In the genomic region with DNA sequence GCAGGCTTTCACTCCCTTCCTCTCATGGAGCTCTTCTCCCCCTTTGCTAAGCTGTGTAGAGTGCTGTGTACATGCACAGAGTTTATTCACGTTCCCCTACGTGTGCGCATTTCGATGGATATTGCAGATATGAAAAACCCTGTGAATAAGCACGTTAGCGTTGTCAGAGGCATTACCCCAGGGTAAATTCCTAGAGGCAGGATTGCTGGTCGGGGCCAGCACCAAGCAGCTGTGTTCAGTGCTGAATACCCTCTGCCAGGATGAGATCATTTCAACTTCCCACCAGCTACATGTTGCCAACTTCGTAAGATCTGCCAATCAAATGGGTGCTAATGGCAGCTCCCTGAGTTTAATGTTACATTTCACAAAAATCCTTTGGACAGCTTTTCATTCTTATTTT, we compare ENCODE assay signal across 24 cellular contexts.
"Had no signal": no experiment of that assay in that cellular context is flagged by ENCODE, and none has a peak within 500 bp of the region (broad histone marks: within the 10 kb centered on the region; RNA-seq: fewer than 3 reads in every experiment).

No MANE protein-coding gene starts in this region.

- H3K4me1 Mint-ChIP-seq: activated naive CD4-positive, alpha-beta T cell treated with anti-CD3 and anti-CD28 coated beads, Interleukin-2, amount 50 U/mL, for 24 hours had no signal

- H3K27ac ChIP-seq: body of pancreas, heart right ventricle, thoracic aorta, upper lobe of right lung had no signal

- H3K27me3 ChIP-seq: body of pancreas had no signal

- ATAC-seq: activated CD8-positive, alpha-beta T cell treated with anti-CD3 and anti-CD28 coated beads, Interleukin-2, amount 10 ng/mL, durations not matched to agents 7 days and 5 days; body of pancreas; heart right ventricle; sciatic nerve; upper lobe of right lung had no signal

- H3K4me3 ChIP-seq: body of pancreas, heart right ventricle, thoracic aorta, upper lobe of right lung had no signal

- H3K36me3 Mint-ChIP-seq: activated naive CD4-positive, alpha-beta T cell treated with anti-CD3 and anti-CD28 coated beads, Interleukin-2, amount 50 U/mL, for 24 hours had no signal

- H3K4me1 ChIP-seq: body of pancreas, heart right ventricle, upper lobe of right lung had no signal

- H3K36me3 ChIP-seq: heart right ventricle, thoracic aorta, upper lobe of right lung had no signal

- H3K27ac Mint-ChIP-seq: activated CD8-positive, alpha-beta T cell treated with anti-CD3 and anti-CD28 coated beads, Interleukin-2, amount 10 ng/mL, durations not matched to agents 7 days and 5 days; activated naive CD4-positive, alpha-beta T cell treated with anti-CD3 and anti-CD28 coated beads, Interleukin-2, amount 50 U/mL, for 24 hours; activated T-helper 1 cell treated with anti-CD3 and anti-CD28 coated beads, Interleukin-12 subunit alpha, Interleukin-12 subunit beta, Interleukin-2, Interleukin-4 antibody, amounts not matched to agents 30 ng/mL and 10 ng/mL and 1 ng/mL, durations not matched to agents 14 hours and 24 hours and 36 hours; memory B cell; naive B cell had no signal

- DNase-seq: activated CD4-positive, alpha-beta T cell treated with anti-CD3 and anti-CD28 coated beads, Interleukin-2, amount 50 U/mL, for 1 hour; activated gamma-delta T cell; anterior cingulate cortex; body of pancreas; dermis blood vessel endothelial cell; effector CD8-positive, alpha-beta T cell; erythroblast; foreskin fibroblast; heart right ventricle; islet precursor cell; left cardiac atrium; naive B cell; nucleus accumbens; stimulated activated CD4-positive, alpha-beta T cell treated with anti-CD3 and anti-CD28 coated beads, Interleukin-4, amount 100 ng/mL, for 24 hours; stimulated activated naive CD4-positive, alpha-beta T cell treated with Interleukin-2 at 50 U/mL for 16 hours; T-helper 1 cell; T-helper 9 cell; upper lobe of right lung had no signal

- H3K9me3 Mint-ChIP-seq: activated naive CD4-positive, alpha-beta T cell treated with anti-CD3 and anti-CD28 coated beads, Interleukin-2, amount 50 U/mL, for 24 hours; activated T-helper 1 cell treated with anti-CD3 and anti-CD28 coated beads, Interleukin-12 subunit alpha, Interleukin-12 subunit beta, Interleukin-2, Interleukin-4 antibody, amounts not matched to agents 30 ng/mL and 10 ng/mL and 1 ng/mL, durations not matched to agents 14 hours and 24 hours and 36 hours had no signal

- H3K4me3 Mint-ChIP-seq: activated CD8-positive, alpha-beta T cell treated with anti-CD3 and anti-CD28 coated beads, Interleukin-2, amount 10 ng/mL, durations not matched to agents 7 days and 5 days; activated naive CD4-positive, alpha-beta T cell treated with anti-CD3 and anti-CD28 coated beads, Interleukin-2, amount 50 U/mL, for 24 hours; activated T-helper 1 cell treated with anti-CD3 and anti-CD28 coated beads, Interleukin-12 subunit alpha, Interleukin-12 subunit beta, Interleukin-2, Interleukin-4 antibody, amounts not matched to agents 30 ng/mL and 10 ng/mL and 1 ng/mL, durations not matched to agents 14 hours and 24 hours and 36 hours; memory B cell had no signal

- H3K9me3 ChIP-seq: body of pancreas, upper lobe of right lung had no signal
